Comparison of ENCODE assay signal across 1 cellular context in the genomic region with DNA sequence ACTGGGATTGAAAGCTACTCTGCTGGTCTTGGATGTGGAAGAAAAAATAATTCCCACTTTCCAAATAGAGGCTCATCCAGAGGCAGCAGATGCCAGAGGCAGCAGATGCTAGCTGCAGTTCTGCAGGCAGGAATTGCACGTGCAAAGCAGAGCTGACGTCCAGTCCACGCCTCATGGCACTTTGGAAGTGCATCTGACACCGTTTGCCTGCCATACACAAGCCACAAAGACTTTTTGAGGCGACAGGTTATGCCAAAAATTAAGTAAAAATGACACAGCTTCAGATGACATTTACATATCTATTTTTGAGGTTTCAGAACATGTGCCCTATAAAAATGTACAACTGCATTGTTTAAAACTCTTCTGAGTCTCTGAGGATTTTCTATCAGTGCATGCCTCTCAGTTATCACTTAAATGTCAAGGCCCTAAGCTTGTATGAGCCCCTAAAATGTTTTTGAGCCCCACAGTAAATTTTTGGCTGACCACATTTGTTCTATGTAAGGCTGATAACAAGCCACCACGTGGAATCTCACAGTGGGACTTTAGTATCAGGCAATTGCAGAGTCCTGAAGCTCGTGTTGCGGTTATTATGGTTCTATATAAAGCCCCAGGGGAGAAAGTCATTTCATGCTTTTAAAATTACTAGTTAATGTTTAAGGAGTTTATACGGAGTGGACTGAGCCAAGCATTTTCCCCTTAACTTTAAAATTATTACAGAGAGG.
TF ChIP-seq lines count a peak whose summit lies in the region.

No MANE protein-coding gene starts in this region.

TF ChIP-seq in GM12878, 131 proteins besides CTCF, POLR2A, EP300 and RAD21 (continued from another document and continues in another):
- TF ChIP-seq, protein P1, sequence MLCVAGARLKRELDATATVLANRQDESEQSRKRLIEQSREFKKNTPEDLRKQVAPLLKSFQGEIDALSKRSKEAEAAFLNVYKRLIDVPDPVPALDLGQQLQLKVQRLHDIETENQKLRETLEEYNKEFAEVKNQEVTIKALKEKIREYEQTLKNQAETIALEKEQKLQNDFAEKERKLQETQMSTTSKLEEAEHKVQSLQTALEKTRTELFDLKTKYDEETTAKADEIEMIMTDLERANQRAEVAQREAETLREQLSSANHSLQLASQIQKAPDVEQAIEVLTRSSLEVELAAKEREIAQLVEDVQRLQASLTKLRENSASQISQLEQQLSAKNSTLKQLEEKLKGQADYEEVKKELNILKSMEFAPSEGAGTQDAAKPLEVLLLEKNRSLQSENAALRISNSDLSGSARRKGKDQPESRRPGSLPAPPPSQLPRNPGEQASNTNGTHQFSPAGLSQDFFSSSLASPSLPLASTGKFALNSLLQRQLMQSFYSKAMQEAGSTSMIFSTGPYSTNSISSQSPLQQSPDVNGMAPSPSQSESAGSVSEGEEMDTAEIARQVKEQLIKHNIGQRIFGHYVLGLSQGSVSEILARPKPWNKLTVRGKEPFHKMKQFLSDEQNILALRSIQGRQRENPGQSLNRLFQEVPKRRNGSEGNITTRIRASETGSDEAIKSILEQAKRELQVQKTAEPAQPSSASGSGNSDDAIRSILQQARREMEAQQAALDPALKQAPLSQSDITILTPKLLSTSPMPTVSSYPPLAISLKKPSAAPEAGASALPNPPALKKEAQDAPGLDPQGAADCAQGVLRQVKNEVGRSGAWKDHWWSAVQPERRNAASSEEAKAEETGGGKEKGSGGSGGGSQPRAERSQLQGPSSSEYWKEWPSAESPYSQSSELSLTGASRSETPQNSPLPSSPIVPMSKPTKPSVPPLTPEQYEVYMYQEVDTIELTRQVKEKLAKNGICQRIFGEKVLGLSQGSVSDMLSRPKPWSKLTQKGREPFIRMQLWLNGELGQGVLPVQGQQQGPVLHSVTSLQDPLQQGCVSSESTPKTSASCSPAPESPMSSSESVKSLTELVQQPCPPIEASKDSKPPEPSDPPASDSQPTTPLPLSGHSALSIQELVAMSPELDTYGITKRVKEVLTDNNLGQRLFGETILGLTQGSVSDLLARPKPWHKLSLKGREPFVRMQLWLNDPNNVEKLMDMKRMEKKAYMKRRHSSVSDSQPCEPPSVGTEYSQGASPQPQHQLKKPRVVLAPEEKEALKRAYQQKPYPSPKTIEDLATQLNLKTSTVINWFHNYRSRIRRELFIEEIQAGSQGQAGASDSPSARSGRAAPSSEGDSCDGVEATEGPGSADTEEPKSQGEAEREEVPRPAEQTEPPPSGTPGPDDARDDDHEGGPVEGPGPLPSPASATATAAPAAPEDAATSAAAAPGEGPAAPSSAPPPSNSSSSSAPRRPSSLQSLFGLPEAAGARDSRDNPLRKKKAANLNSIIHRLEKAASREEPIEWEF (IDR thresholded peaks at IDR 0.05; ENCODE audit: insufficient replicate concordance, low read depth, low read length): no peak
- TF ChIP-seq MEF2A (IDR thresholded peaks at IDR 0.05; ENCODE audit: insufficient read depth, low read depth, low read length) (peak; percentile 32; the same call in 1 of the 2 replicates), MXI1 (IDR thresholded peaks at IDR 0.05; ENCODE audit: low read depth, low read length) (0 out of 2 replicates have a peak, but pooled peaks have one; percentile 64), IRF4 (IDR thresholded peaks at IDR 0.05; ENCODE audit: low read depth, low read length) (0 out of 2 replicates have a peak, but pooled peaks have one; percentile 52), ZNF24 (IDR thresholded peaks at IDR 0.05) (no peak), ZNF384 (IDR thresholded peaks at IDR 0.05; ENCODE audit: borderline replicate concordance, low read depth, low read length) (no peak), BRCA1 (IDR thresholded peaks at IDR 0.05; ENCODE audit: low read depth, low read length) (no peak), ETV6 (conservative IDR thresholded peaks at IDR 0.05 in 1 of 2, IDR thresholded peaks at IDR 0.05 in 1 of 2; ENCODE audit: borderline replicate concordance in 1 of 2, low read depth in 1 of 2) (no peak), FOS (IDR thresholded peaks at IDR 0.05; ENCODE audit: borderline replicate concordance, extremely low read depth, insufficient read length) (no peak), FOXK2 (IDR thresholded peaks at IDR 0.05) (no peak), MYB (IDR thresholded peaks at IDR 0.05; ENCODE audit: borderline replicate concordance, low read depth, low read length) (no peak), POLR2AphosphoS2 (IDR thresholded peaks at IDR 0.05; ENCODE audit: low read depth, low read length) (no peak), JUND (IDR thresholded peaks at IDR 0.05; ENCODE audit: low read depth, low read length) (no peak), CEBPB (IDR thresholded peaks at IDR 0.05; ENCODE audit: borderline replicate concordance in 1 of 2, low read depth in 2 of 2, low read length in 2 of 2) (no peak), NRF1 (conservative IDR thresholded peaks at IDR 0.05; ENCODE audit: low read depth, low read length) (no peak), CBX3 (IDR thresholded peaks at IDR 0.05; ENCODE audit: borderline replicate concordance, low read depth) (no peak), HDAC2 (IDR thresholded peaks at IDR 0.05) (no peak), SMAD5 (IDR thresholded peaks at IDR 0.05; ENCODE audit: low read depth) (no peak), SMAD1 (IDR thresholded peaks at IDR 0.05; ENCODE audit: low read depth, partially characterized antibody) (no peak), YBX1 (IDR thresholded peaks at IDR 0.05) (no peak), CHD1 (IDR thresholded peaks at IDR 0.05; ENCODE audit: low read depth, low read length) (no peak), TCF7 (IDR thresholded peaks at IDR 0.05; ENCODE audit: borderline replicate concordance) (no peak), RFX5 (IDR thresholded peaks at IDR 0.05; ENCODE audit: low read depth, low read length) (no peak), CREM (IDR thresholded peaks at IDR 0.05; ENCODE audit: low read depth) (peak; percentile 19; the same call in 1 of the 2 replicates), BMI1 (IDR thresholded peaks at IDR 0.05; ENCODE audit: borderline replicate concordance) (no peak), HCFC1 (IDR thresholded peaks at IDR 0.05; ENCODE audit: low read length) (no peak), STAT3 (IDR thresholded peaks at IDR 0.05; ENCODE audit: low read depth, low read length) (peak; percentile 19; the same call in 1 of the 2 replicates), RB1 (IDR thresholded peaks at IDR 0.05; ENCODE audit: borderline replicate concordance) (no peak), ZNF217 (IDR thresholded peaks at IDR 0.05) (peak; percentile 87)
- TF ChIP-seq, protein P2, sequence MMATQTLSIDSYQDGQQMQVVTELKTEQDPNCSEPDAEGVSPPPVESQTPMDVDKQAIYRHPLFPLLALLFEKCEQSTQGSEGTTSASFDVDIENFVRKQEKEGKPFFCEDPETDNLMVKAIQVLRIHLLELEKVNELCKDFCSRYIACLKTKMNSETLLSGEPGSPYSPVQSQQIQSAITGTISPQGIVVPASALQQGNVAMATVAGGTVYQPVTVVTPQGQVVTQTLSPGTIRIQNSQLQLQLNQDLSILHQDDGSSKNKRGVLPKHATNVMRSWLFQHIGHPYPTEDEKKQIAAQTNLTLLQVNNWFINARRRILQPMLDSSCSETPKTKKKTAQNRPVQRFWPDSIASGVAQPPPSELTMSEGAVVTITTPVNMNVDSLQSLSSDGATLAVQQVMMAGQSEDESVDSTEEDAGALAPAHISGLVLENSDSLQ (IDR thresholded peaks at IDR 0.05): peak; percentile 52
- TF ChIP-seq, protein P3, sequence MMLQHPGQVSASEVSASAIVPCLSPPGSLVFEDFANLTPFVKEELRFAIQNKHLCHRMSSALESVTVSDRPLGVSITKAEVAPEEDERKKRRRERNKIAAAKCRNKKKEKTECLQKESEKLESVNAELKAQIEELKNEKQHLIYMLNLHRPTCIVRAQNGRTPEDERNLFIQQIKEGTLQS (IDR thresholded peaks at IDR 0.05; ENCODE audit: borderline replicate concordance, extremely low read depth, low read depth, low read length): no peak
- TF ChIP-seq, protein P4, sequence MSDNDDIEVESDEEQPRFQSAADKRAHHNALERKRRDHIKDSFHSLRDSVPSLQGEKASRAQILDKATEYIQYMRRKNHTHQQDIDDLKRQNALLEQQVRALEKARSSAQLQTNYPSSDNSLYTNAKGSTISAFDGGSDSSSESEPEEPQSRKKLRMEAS (IDR thresholded peaks at IDR 0.05; ENCODE audit: low read depth, low read length): no peak
- TF ChIP-seq, protein P5, sequence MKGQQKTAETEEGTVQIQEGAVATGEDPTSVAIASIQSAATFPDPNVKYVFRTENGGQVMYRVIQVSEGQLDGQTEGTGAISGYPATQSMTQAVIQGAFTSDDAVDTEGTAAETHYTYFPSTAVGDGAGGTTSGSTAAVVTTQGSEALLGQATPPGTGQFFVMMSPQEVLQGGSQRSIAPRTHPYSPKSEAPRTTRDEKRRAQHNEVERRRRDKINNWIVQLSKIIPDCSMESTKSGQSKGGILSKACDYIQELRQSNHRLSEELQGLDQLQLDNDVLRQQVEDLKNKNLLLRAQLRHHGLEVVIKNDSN (IDR thresholded peaks at IDR 0.05; ENCODE audit: borderline replicate concordance, extremely low read length, insufficient read depth, low read depth, low read length): no peak
- TF ChIP-seq, protein P6, sequence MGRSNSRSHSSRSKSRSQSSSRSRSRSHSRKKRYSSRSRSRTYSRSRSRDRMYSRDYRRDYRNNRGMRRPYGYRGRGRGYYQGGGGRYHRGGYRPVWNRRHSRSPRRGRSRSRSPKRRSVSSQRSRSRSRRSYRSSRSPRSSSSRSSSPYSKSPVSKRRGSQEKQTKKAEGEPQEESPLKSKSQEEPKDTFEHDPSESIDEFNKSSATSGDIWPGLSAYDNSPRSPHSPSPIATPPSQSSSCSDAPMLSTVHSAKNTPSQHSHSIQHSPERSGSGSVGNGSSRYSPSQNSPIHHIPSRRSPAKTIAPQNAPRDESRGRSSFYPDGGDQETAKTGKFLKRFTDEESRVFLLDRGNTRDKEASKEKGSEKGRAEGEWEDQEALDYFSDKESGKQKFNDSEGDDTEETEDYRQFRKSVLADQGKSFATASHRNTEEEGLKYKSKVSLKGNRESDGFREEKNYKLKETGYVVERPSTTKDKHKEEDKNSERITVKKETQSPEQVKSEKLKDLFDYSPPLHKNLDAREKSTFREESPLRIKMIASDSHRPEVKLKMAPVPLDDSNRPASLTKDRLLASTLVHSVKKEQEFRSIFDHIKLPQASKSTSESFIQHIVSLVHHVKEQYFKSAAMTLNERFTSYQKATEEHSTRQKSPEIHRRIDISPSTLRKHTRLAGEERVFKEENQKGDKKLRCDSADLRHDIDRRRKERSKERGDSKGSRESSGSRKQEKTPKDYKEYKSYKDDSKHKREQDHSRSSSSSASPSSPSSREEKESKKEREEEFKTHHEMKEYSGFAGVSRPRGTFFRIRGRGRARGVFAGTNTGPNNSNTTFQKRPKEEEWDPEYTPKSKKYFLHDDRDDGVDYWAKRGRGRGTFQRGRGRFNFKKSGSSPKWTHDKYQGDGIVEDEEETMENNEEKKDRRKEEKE (IDR thresholded peaks at IDR 0.05): no peak
- TF ChIP-seq, protein P7, sequence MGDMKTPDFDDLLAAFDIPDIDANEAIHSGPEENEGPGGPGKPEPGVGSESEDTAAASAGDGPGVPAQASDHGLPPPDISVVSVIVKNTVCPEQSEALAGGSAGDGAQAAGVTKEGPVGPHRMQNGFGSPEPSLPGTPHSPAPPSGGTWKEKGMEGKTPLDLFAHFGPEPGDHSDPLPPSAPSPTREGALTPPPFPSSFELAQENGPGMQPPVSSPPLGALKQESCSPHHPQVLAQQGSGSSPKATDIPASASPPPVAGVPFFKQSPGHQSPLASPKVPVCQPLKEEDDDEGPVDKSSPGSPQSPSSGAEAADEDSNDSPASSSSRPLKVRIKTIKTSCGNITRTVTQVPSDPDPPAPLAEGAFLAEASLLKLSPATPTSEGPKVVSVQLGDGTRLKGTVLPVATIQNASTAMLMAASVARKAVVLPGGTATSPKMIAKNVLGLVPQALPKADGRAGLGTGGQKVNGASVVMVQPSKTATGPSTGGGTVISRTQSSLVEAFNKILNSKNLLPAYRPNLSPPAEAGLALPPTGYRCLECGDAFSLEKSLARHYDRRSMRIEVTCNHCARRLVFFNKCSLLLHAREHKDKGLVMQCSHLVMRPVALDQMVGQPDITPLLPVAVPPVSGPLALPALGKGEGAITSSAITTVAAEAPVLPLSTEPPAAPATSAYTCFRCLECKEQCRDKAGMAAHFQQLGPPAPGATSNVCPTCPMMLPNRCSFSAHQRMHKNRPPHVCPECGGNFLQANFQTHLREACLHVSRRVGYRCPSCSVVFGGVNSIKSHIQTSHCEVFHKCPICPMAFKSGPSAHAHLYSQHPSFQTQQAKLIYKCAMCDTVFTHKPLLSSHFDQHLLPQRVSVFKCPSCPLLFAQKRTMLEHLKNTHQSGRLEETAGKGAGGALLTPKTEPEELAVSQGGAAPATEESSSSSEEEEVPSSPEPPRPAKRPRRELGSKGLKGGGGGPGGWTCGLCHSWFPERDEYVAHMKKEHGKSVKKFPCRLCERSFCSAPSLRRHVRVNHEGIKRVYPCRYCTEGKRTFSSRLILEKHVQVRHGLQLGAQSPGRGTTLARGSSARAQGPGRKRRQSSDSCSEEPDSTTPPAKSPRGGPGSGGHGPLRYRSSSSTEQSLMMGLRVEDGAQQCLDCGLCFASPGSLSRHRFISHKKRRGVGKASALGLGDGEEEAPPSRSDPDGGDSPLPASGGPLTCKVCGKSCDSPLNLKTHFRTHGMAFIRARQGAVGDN (IDR thresholded peaks at IDR 0.05): 0 out of 2 replicates have a peak, but pooled peaks have one; percentile 48
- TF ChIP-seq, protein P8, sequence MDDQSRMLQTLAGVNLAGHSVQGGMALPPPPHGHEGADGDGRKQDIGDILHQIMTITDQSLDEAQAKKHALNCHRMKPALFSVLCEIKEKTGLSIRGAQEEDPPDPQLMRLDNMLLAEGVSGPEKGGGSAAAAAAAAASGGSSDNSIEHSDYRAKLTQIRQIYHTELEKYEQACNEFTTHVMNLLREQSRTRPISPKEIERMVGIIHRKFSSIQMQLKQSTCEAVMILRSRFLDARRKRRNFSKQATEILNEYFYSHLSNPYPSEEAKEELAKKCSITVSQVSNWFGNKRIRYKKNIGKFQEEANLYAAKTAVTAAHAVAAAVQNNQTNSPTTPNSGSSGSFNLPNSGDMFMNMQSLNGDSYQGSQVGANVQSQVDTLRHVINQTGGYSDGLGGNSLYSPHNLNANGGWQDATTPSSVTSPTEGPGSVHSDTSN (IDR thresholded peaks at IDR 0.05; ENCODE audit: insufficient replicate concordance, low read depth, low read length): no peak
- TF ChIP-seq, protein P9, sequence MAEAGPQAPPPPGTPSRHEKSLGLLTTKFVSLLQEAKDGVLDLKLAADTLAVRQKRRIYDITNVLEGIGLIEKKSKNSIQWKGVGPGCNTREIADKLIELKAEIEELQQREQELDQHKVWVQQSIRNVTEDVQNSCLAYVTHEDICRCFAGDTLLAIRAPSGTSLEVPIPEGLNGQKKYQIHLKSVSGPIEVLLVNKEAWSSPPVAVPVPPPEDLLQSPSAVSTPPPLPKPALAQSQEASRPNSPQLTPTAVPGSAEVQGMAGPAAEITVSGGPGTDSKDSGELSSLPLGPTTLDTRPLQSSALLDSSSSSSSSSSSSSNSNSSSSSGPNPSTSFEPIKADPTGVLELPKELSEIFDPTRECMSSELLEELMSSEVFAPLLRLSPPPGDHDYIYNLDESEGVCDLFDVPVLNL (IDR thresholded peaks at IDR 0.05; ENCODE audit: low read depth, low read length): no peak
- TF ChIP-seq, protein P10, sequence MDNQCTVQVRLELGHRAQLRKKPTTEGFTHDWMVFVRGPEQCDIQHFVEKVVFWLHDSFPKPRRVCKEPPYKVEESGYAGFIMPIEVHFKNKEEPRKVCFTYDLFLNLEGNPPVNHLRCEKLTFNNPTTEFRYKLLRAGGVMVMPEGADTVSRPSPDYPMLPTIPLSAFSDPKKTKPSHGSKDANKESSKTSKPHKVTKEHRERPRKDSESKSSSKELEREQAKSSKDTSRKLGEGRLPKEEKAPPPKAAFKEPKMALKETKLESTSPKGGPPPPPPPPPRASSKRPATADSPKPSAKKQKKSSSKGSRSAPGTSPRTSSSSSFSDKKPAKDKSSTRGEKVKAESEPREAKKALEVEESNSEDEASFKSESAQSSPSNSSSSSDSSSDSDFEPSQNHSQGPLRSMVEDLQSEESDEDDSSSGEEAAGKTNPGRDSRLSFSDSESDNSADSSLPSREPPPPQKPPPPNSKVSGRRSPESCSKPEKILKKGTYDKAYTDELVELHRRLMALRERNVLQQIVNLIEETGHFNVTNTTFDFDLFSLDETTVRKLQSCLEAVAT (IDR thresholded peaks at IDR 0.05): no peak
